8 cellular contexts compared by ENCODE assay signal in the genomic region with DNA sequence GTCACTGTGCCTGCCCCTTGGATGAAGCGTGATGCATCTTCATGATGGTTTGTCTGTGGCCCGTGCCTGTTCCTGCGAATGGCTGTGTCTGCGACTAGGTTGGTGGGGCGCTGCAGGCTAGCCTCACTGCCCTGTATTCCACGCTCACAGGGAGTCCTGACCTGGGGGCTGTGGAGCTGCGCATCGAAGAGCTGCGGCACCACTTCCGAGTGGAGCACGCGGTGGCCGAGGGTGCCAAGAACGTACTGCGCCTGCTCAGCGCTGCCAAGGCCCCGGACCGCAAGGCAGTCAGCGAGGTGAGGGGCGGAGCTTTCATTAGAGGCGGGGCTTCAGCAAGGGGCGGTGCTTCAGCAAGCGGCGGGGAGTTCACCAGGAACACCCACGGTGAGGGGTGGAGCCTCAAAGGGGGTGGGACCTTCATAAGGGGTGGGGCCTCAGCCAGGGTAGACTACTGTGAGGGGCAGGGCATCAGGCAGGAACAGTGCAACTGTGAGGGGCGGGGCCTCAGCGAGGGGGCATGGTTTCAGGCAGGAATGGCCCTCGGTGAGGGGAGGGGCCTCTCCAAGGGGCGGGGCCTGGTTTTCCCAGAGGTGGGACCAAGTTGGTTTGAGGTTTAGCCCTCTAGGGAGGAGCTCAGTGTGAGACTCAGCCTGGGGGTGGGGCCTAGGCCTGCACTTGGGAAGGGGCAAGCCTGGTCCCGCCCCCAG. TPM values are rescaled to one million over a fixed set of nuclear protein-coding genes. Genes with fewer than 3 reads are reported as not detected.
DNase-seq lines count a peak whose midpoint lies in the region; ATAC-seq and TF ChIP-seq lines count a peak whose summit lies in the region.

No MANE protein-coding gene starts in this region.

- H3K27me3 ChIP-seq in MG63: no peaks in the 10 kb centered on the region

- H3K4me3 ChIP-seq in MG63 (no peak overlapping the region), fibroblast of pulmonary artery (replicated peaks; ENCODE audit: low read depth, low read length) (no peak overlapping the region)

- peaks cover 68% of the 10 kb centered on the region for H3K36me3 ChIP-seq in MG63

- ATAC-seq in HG03439 (IDR thresholded peaks at IDR 0.05; ENCODE audit: unreplicated experiment) (no peak), GM21825 (IDR thresholded peaks at IDR 0.05; ENCODE audit: unreplicated experiment) (no peak)

- no peak for TF ChIP-seq CTCF in fibroblast of pulmonary artery (IDR thresholded peaks at IDR 0.05; ENCODE audit: low read length, missing control alignments)

- peak; percentile 68 for DNase-seq in Daoy (ENCODE audit: low read depth)
- DNase-seq in MG63: peak; percentile 79
- peak; percentile 92 for DNase-seq in activated CD4-positive, alpha-beta T cell treated with anti-CD3 and anti-CD28 coated beads for 48 hours
- peak; percentile 28 for DNase-seq in fibroblast of pulmonary artery (ENCODE audit: low read depth)
- peak; percentile 72 to 84 for DNase-seq in stimulated activated CD8-positive, alpha-beta memory T cell treated with anti-CD3 and anti-CD28 coated beads, Interleukin-2, amount 100 ng/mL, for 48 hours (ENCODE audit: low read depth in 2 of 2)
- no peak for DNase-seq in foreskin melanocyte

- H3K9me3 ChIP-seq in MG63: no peaks in the 10 kb centered on the region

RNA-seq across cellular contexts. Expression of a gene that starts 17.2 kb away (rescaled TPM):
- total RNA-seq in Daoy (2014; rRNA removed; shearing (Covaris generic)): 52.6 and 59.2 TPM in 2 replicates
- total RNA-seq in MG63 (2014; rRNA removed; shearing (Covaris generic); ENCODE audit: low replicate concordance): 105 and 128 TPM in 2 replicates

RNA-seq across cellular contexts. Expression of a gene that starts 24.8 kb away (rescaled TPM):
- total RNA-seq in Daoy (2014; rRNA removed; shearing (Covaris generic)): not detected in 2 replicates
- total RNA-seq in MG63 (2014; rRNA removed; shearing (Covaris generic); ENCODE audit: low replicate concordance): not detected in 2 replicates

RNA-seq across cellular contexts. Expression of a gene that starts 31.2 kb away (rescaled TPM):
- total RNA-seq in Daoy (2014; rRNA removed; shearing (Covaris generic)): 207 and 210 TPM in 2 replicates
- 227 and 342 TPM in 2 replicates for total RNA-seq in MG63 (2014; rRNA removed; shearing (Covaris generic); ENCODE audit: low replicate concordance)

RNA-seq across cellular contexts. Expression of a gene that starts 45.6 kb away (rescaled TPM):
- total RNA-seq in Daoy (2014; rRNA removed; shearing (Covaris generic)): 71.9 and 107 TPM in 2 replicates
- 111 and 196 TPM in 2 replicates for total RNA-seq in MG63 (2014; rRNA removed; shearing (Covaris generic); ENCODE audit: low replicate concordance)
